ENCODE assay signal across 25 cellular contexts in genomic region chr5:145762833-145763232, GRCh38.
"Had no signal": no experiment of that assay in that cellular context is flagged by ENCODE, and none has a peak within 500 bp of the region (broad histone marks: within the 10 kb centered on the region; RNA-seq: fewer than 3 reads in every experiment).

No MANE protein-coding gene starts in this region.

- H3K4me3 ChIP-seq: colonic mucosa, coronary artery, dorsolateral prefrontal cortex, esophagus muscularis mucosa, esophagus squamous epithelium, gastrocnemius medialis, gastroesophageal sphincter, heart left ventricle, heart right ventricle had no signal

- DNase-seq: colonic mucosa; cortex of kidney; dermis blood vessel endothelial cell; dorsolateral prefrontal cortex; effector CD4-positive, alpha-beta T cell; effector CD8-positive, alpha-beta T cell; effector memory CD4-positive, alpha-beta T cell; effector memory CD8-positive, alpha-beta T cell; endodermal cell; erythroblast; esophagus squamous epithelium; foreskin fibroblast; foreskin keratinocyte; foreskin melanocyte; gastrocnemius medialis; glutamatergic neuron; head of caudate nucleus; heart left ventricle; heart right ventricle had no signal

- H3K27ac ChIP-seq: colonic mucosa, coronary artery, dorsolateral prefrontal cortex, epithelial cell of prostate, esophagus muscularis mucosa, esophagus squamous epithelium, foreskin keratinocyte, gastrocnemius medialis, gastroesophageal sphincter, heart left ventricle, heart right ventricle had no signal

- H3K9me3 Mint-ChIP-seq: effector memory CD8-positive, alpha-beta T cell had no signal

- H3K27ac Mint-ChIP-seq: dendritic cell treated with granulocyte-macrophage colony-stimulating factor and Interleukin-4, amounts not matched to agents 40 ng/mL and 50 ng/mL, for 4 days; effector memory CD8-positive, alpha-beta T cell; endodermal cell had no signal

- ATAC-seq: effector memory CD8-positive, alpha-beta T cell; esophagus mucosa; foreskin keratinocyte; gastrocnemius medialis; gastroesophageal sphincter; heart left ventricle; heart right ventricle had no signal

- H3K4me3 Mint-ChIP-seq: dendritic cell treated with granulocyte-macrophage colony-stimulating factor and Interleukin-4, amounts not matched to agents 40 ng/mL and 50 ng/mL, for 4 days; effector memory CD8-positive, alpha-beta T cell; endodermal cell had no signal

- H3K27me3 Mint-ChIP-seq: dendritic cell treated with granulocyte-macrophage colony-stimulating factor and Interleukin-4, amounts not matched to agents 40 ng/mL and 50 ng/mL, for 4 days; effector memory CD8-positive, alpha-beta T cell had no signal

- H3K4me1 ChIP-seq: colonic mucosa, esophagus muscularis mucosa, esophagus squamous epithelium, foreskin keratinocyte, gastrocnemius medialis, gastroesophageal sphincter, heart left ventricle, heart right ventricle had no signal

- H3K36me3 ChIP-seq: colonic mucosa, esophagus squamous epithelium, gastrocnemius medialis had no signal

- H3K9me3 ChIP-seq: colonic mucosa, esophagus squamous epithelium, gastrocnemius medialis had no signal

- H3K4me1 Mint-ChIP-seq: endodermal cell had no signal
